Comparison of ENCODE assay signal across 7 cellular contexts in genomic region chr7:127000725-127001124, GRCh38.
"Had no signal": no experiment of that assay in that cellular context is flagged by ENCODE, and none has a peak within 500 bp of the region (broad histone marks: within the 10 kb centered on the region; RNA-seq: fewer than 3 reads in every experiment).

No MANE protein-coding gene starts in this region.

- ATAC-seq: HepG2 had no signal

- H3K27ac ChIP-seq: HL-60, KMS-11 had no signal

- H3K4me2 ChIP-seq: KMS-11 had no signal

- FAIRE-seq: HepG2, HTR-8/SVneo had no signal

- H3K9ac ChIP-seq: KMS-11 had no signal

- DNase-seq: IMR-90, KBM-7, KG1 had no signal
